8 cellular contexts compared by ENCODE assay signal in the genomic region with DNA sequence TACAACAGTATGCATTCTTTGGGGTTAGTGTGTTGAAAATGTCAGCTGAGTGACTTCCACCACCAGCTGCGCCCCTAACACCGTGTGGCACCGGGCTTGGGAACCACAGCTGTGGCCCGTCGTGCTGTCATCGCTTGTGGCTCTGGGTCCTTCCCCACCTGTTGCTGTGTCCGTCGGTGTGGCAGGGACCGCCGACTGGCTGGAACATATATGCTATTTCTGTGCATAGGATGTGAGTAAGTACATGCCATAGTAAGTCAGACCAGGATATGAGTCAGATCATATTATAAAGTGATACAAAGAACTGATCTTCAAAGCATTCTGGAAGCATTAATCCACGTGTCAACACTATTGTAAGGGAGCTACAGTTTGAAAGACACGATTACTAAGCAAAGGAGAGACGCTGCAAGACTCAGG. TPM values are rescaled to one million over a fixed set of nuclear protein-coding genes. Genes with fewer than 3 reads are reported as not detected.
DNase-seq lines count a peak whose midpoint lies in the region; ATAC-seq and TF ChIP-seq lines count a peak whose summit lies in the region.

No MANE protein-coding gene starts in this region.

- ATAC-seq in gastrocnemius medialis, result no peak

- peaks cover 73% of the 10 kb centered on the region for H3K4me1 Mint-ChIP-seq in chondrocyte (ENCODE audit: low read depth)

- H3K9me3 ChIP-seq in gastrocnemius medialis, result no peaks in the 10 kb centered on the region

- TF ChIP-seq CTCF in chondrocyte (IDR thresholded peaks at IDR 0.05) (no peak), gastrocnemius medialis (IDR thresholded peaks at IDR 0.05 in 4 of 5, conservative IDR thresholded peaks at IDR 0.05 in 1 of 5) (no peak)

- no peaks in the 10 kb centered on the region for H3K27me3 ChIP-seq in gastrocnemius medialis

- H3K27ac ChIP-seq in gastrocnemius medialis, result peak overlapping the region in 2 of 4 donors; percentile 16 to 28

- peak overlapping the region; percentile 83 for H3K27ac Mint-ChIP-seq in chondrocyte (ENCODE audit: unreplicated experiment)

- intact Hi-C loops in gastrocnemius medialis (cut with DNase I; ENCODE audit: low total_unique reads), result no loop called here

- H3K4me3 Mint-ChIP-seq in chondrocyte (ENCODE audit: unreplicated experiment), result no peak overlapping the region

- no peak overlapping the region for H3K4me3 ChIP-seq in skeletal muscle cell (ENCODE audit: low read depth, low read length)
- H3K4me3 ChIP-seq in gastrocnemius medialis, result no peak overlapping the region

- in situ Hi-C loops in gastrocnemius medialis (cut with MboI; ENCODE audit: low sequenced_read_pairs in 4 of 4), result no loop called here

- no peaks in the 10 kb centered on the region for H3K9me3 Mint-ChIP-seq in chondrocyte (ENCODE audit: low read depth)

- peaks cover 0 to 20% of the 10 kb centered on the region in 2 donors for H3K4me1 ChIP-seq in gastrocnemius medialis

- no peaks in the 10 kb centered on the region for H3K27me3 Mint-ChIP-seq in chondrocyte (ENCODE audit: low read depth)

- DNase-seq in ELR (ENCODE audit: low read depth) (peak; percentile 97), UCSD-AML1 (lab: John Stamatoyannopoulos, UW; ENCODE audit: unreplicated experiment) (peak; percentile 26), chondrocyte (ENCODE audit: low spot score) (no peak), skeletal muscle cell (ENCODE audit: low read depth) (peak; percentile 72), cerebellar cortex (ENCODE audit: low spot score) (no peak), NCI-H446 treated with DMSO at 0.1 percent for 48 hours (lab: John Stamatoyannopoulos, UW) (no peak), nucleus accumbens (lab: John Stamatoyannopoulos, UW) (no peak), gastrocnemius medialis (no peak)

- H3K36me3 ChIP-seq in gastrocnemius medialis, result no peaks in the 10 kb centered on the region

- peaks cover 4% of the 10 kb centered on the region for H3K36me3 Mint-ChIP-seq in chondrocyte (ENCODE audit: low read depth)

- no peak for TF ChIP-seq POLR2A in gastrocnemius medialis (IDR thresholded peaks at IDR 0.05)

RNA-seq across cellular contexts. Expression of a gene that starts 31.9 kb away (rescaled TPM):
- 23.2 to 23.9 TPM (median 23.8 TPM) in 3 replicates for total RNA-seq in chondrocyte
- 1 to 10 TPM; 3.8 to 7.1 (median 4.3) TPM for total RNA-seq in gastrocnemius medialis

RNA-seq across cellular contexts. Expression of a gene that starts 46.6 kb away (rescaled TPM):
- total RNA-seq in chondrocyte (2.2 to 3.8 TPM (median 2.9 TPM) in 3 replicates), gastrocnemius medialis (under 1 TPM in 3 of 4 donors, not detected in 1; 0.03 to 0.05 (median 0.04) TPM)

Comparison
In these comparisons a context has a peak if more than half of its experiments do, and no peak if none do; other contexts are left out.
1. DNase-seq: peak in ELR (single experiment), UCSD-AML1 (single experiment) and skeletal muscle cell (single experiment); none in chondrocyte (single experiment), cerebellar cortex (single experiment), NCI-H446 treated with DMSO at 0.1 percent for 48 hours (single experiment), nucleus accumbens (0 of 56) and gastrocnemius medialis (0 of 2).